Comparison of ENCODE assay signal across 14 cellular contexts in the genomic region with DNA sequence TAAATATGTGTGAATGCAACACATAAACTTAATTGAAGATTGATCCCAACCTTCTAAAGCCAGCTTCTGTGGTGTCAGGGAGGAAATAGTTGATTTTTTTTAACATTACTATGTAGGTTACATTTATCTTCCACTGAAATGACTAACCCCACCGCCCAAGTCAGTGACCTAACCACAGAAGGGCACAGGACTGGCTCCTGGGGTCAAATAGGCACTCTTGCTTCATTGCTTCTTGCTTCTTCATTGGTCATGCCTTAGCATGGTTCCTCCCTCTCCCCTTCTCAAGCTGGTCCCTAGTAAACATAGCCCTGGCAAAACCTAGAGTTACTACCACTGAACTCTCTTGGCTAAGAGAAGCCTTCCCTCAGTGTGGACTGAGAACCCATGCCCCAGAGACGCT. TPM values are rescaled to one million over a fixed set of nuclear protein-coding genes. Genes with fewer than 3 reads are reported as not detected.
A peak's percentile ranks its signal among the peaks of the same experiment; 100 is the strongest.
DNase-seq lines count a peak whose midpoint lies in the region; ATAC-seq lines count a peak whose summit lies in the region.
"Had no signal": no experiment of that assay in that cellular context is flagged by ENCODE, and none has a peak within 500 bp of the region (broad histone marks: within the 10 kb centered on the region; RNA-seq: fewer than 3 reads in every experiment).

No MANE protein-coding gene starts in this region.

- no peaks in the 10 kb centered on the region for H3K4me1 Mint-ChIP-seq in activated CD4-positive, alpha-beta T cell treated with anti-CD3 and anti-CD28 coated beads for 36 hours
- H3K4me1 Mint-ChIP-seq in activated CD4-positive, alpha-beta T cell treated with anti-CD3 and anti-CD28 coated beads, Interleukin-2, amount 10 ng/mL, durations not matched to agents 7 days and 5 days = peaks cover under 1% of the 10 kb centered on the region
- no peaks in the 10 kb centered on the region for H3K4me1 Mint-ChIP-seq in activated naive CD8-positive, alpha-beta T cell treated with anti-CD3 and anti-CD28 coated beads, Interleukin-2, amount 50 U/mL, for 24 hours
- no peaks in the 10 kb centered on the region for H3K4me1 Mint-ChIP-seq in activated naive CD8-positive, alpha-beta T cell treated with anti-CD3 and anti-CD28 coated beads for 36 hours
- H3K4me1 Mint-ChIP-seq in activated T-helper 17 cell treated with anti-CD3 and anti-CD28 coated beads, Interleukin-2, amount 50 U/mL, for 72 hours = no peaks in the 10 kb centered on the region
- H3K4me1 Mint-ChIP-seq in stimulated activated naive B cell treated with anti-CD40 and anti-IgM and Interleukin-4, amounts not matched to agents 10 μg/mL and 1 μg/mL and 100 μg/mL, for 72 hours = no peaks in the 10 kb centered on the region
- H3K4me1 Mint-ChIP-seq: CD14-positive monocyte had no signal

- H3K27me3 Mint-ChIP-seq in activated CD4-positive, alpha-beta T cell treated with anti-CD3 and anti-CD28 coated beads for 36 hours = no peaks in the 10 kb centered on the region
- H3K27me3 Mint-ChIP-seq in activated CD4-positive, alpha-beta T cell treated with anti-CD3 and anti-CD28 coated beads, Interleukin-2, amount 10 ng/mL, durations not matched to agents 7 days and 5 days = peaks cover 14% of the 10 kb centered on the region
- H3K27me3 Mint-ChIP-seq in activated naive CD8-positive, alpha-beta T cell treated with anti-CD3 and anti-CD28 coated beads, Interleukin-2, amount 50 U/mL, for 24 hours = no peaks in the 10 kb centered on the region
- no peaks in the 10 kb centered on the region for H3K27me3 Mint-ChIP-seq in activated naive CD8-positive, alpha-beta T cell treated with anti-CD3 and anti-CD28 coated beads for 36 hours
- H3K27me3 Mint-ChIP-seq in activated T-helper 17 cell treated with anti-CD3 and anti-CD28 coated beads, Interleukin-2, amount 50 U/mL, for 72 hours = no peaks in the 10 kb centered on the region
- H3K27me3 Mint-ChIP-seq in stimulated activated naive B cell treated with anti-CD40 and anti-IgM and Interleukin-4, amounts not matched to agents 10 μg/mL and 1 μg/mL and 100 μg/mL, for 72 hours = no peaks in the 10 kb centered on the region

- intact Hi-C loops in activated CD4-positive, alpha-beta T cell treated with anti-CD3 and anti-CD28 coated beads for 36 hours (cut with DNase I, micrococcal nuclease) = loop anchor here in 1 of 2 experiments (10.0 kb wide), 2 partner anchors 343 to 393 kb away; no protein-coding TSS in a partner anchor

- no peak overlapping the region for H3K27ac Mint-ChIP-seq in activated CD4-positive, alpha-beta T cell treated with anti-CD3 and anti-CD28 coated beads for 36 hours
- no peak overlapping the region for H3K27ac Mint-ChIP-seq in activated CD4-positive, alpha-beta T cell treated with anti-CD3 and anti-CD28 coated beads, Interleukin-2, amount 10 ng/mL, durations not matched to agents 7 days and 5 days
- no peak overlapping the region for H3K27ac Mint-ChIP-seq in activated naive CD8-positive, alpha-beta T cell treated with anti-CD3 and anti-CD28 coated beads, Interleukin-2, amount 50 U/mL, for 24 hours
- H3K27ac Mint-ChIP-seq in activated naive CD8-positive, alpha-beta T cell treated with anti-CD3 and anti-CD28 coated beads for 36 hours = no peak overlapping the region
- H3K27ac Mint-ChIP-seq in activated T-helper 17 cell treated with anti-CD3 and anti-CD28 coated beads, Interleukin-2, amount 50 U/mL, for 72 hours = no peak overlapping the region
- H3K27ac Mint-ChIP-seq in stimulated activated naive B cell treated with anti-CD40 and anti-IgM and Interleukin-4, amounts not matched to agents 10 μg/mL and 1 μg/mL and 100 μg/mL, for 72 hours = no peak overlapping the region
- H3K27ac Mint-ChIP-seq: CD14-positive monocyte; CD8-positive, alpha-beta T cell had no signal

- no peaks in the 10 kb centered on the region for H3K36me3 Mint-ChIP-seq in activated CD4-positive, alpha-beta T cell treated with anti-CD3 and anti-CD28 coated beads for 36 hours (ENCODE audit: low read depth)
- H3K36me3 Mint-ChIP-seq in activated CD4-positive, alpha-beta T cell treated with anti-CD3 and anti-CD28 coated beads, Interleukin-2, amount 10 ng/mL, durations not matched to agents 7 days and 5 days (ENCODE audit: low read depth) = no peaks in the 10 kb centered on the region
- no peaks in the 10 kb centered on the region for H3K36me3 Mint-ChIP-seq in activated naive CD8-positive, alpha-beta T cell treated with anti-CD3 and anti-CD28 coated beads, Interleukin-2, amount 50 U/mL, for 24 hours (ENCODE audit: low read depth)
- no peaks in the 10 kb centered on the region for H3K36me3 Mint-ChIP-seq in activated naive CD8-positive, alpha-beta T cell treated with anti-CD3 and anti-CD28 coated beads for 36 hours
- no peaks in the 10 kb centered on the region for H3K36me3 Mint-ChIP-seq in activated T-helper 17 cell treated with anti-CD3 and anti-CD28 coated beads, Interleukin-2, amount 50 U/mL, for 72 hours (ENCODE audit: low read depth)
- no peaks in the 10 kb centered on the region for H3K36me3 Mint-ChIP-seq in stimulated activated naive B cell treated with anti-CD40 and anti-IgM and Interleukin-4, amounts not matched to agents 10 μg/mL and 1 μg/mL and 100 μg/mL, for 72 hours
- H3K36me3 Mint-ChIP-seq: CD14-positive monocyte had no signal

- CTCF ChIA-PET in activated CD4-positive, alpha-beta T cell treated with anti-CD3 and anti-CD28 coated beads for 36 hours (lab: Charles Lee) = interaction anchor here (1.0 to 8.5 kb wide), 3 partner anchors 9 to 130 kb away, joined by 3 to 113 read pairs (median 14); no protein-coding TSS in a partner anchor
- CTCF ChIA-PET in activated CD4-positive, alpha-beta T cell treated with anti-CD3 and anti-CD28 coated beads, Interleukin-2, amount 10 ng/mL, durations not matched to agents 7 days and 5 days (lab: Charles Lee) = interaction anchor here (0.7 to 1.2 kb wide), 2 partner anchors 9 to 184 kb away, joined by 3 read pairs; partner anchors contain the start of gene ZNF620

- DNase-seq in activated CD4-positive, alpha-beta T cell treated with anti-CD3 and anti-CD28 coated beads for 36 hours = no peak
- no peak for DNase-seq in activated CD4-positive, alpha-beta T cell treated with anti-CD3 and anti-CD28 coated beads, Interleukin-2, amount 10 ng/mL, durations not matched to agents 7 days and 5 days
- DNase-seq in activated naive CD8-positive, alpha-beta T cell treated with anti-CD3 and anti-CD28 coated beads, Interleukin-2, amount 50 U/mL, for 24 hours = no peak
- no peak for DNase-seq in activated naive CD8-positive, alpha-beta T cell treated with anti-CD3 and anti-CD28 coated beads for 36 hours
- no peak for DNase-seq in stimulated activated naive B cell treated with anti-CD40 and anti-IgM and Interleukin-4, amounts not matched to agents 10 μg/mL and 1 μg/mL and 100 μg/mL, for 72 hours
- no peak for DNase-seq in SIG-M5 treated with dmso at 0.1 percent for 504 hours (lab: John Stamatoyannopoulos, UW; ENCODE audit: unreplicated experiment)
- DNase-seq: 8988T; Calu3; CD8-positive, alpha-beta T cell; DMS79 treated with DMSO at 0.1 percent for 48 hours had no signal

- H3K4me3 Mint-ChIP-seq in activated CD4-positive, alpha-beta T cell treated with anti-CD3 and anti-CD28 coated beads for 36 hours = no peak overlapping the region
- no peak overlapping the region for H3K4me3 Mint-ChIP-seq in activated CD4-positive, alpha-beta T cell treated with anti-CD3 and anti-CD28 coated beads, Interleukin-2, amount 10 ng/mL, durations not matched to agents 7 days and 5 days
- no peak overlapping the region for H3K4me3 Mint-ChIP-seq in activated naive CD8-positive, alpha-beta T cell treated with anti-CD3 and anti-CD28 coated beads, Interleukin-2, amount 50 U/mL, for 24 hours
- no peak overlapping the region for H3K4me3 Mint-ChIP-seq in activated naive CD8-positive, alpha-beta T cell treated with anti-CD3 and anti-CD28 coated beads for 36 hours
- H3K4me3 Mint-ChIP-seq in activated T-helper 17 cell treated with anti-CD3 and anti-CD28 coated beads, Interleukin-2, amount 50 U/mL, for 72 hours = no peak overlapping the region
- H3K4me3 Mint-ChIP-seq in stimulated activated naive B cell treated with anti-CD40 and anti-IgM and Interleukin-4, amounts not matched to agents 10 μg/mL and 1 μg/mL and 100 μg/mL, for 72 hours = no peak overlapping the region
- H3K4me3 Mint-ChIP-seq: CD14-positive monocyte; CD8-positive, alpha-beta T cell had no signal

- no peaks in the 10 kb centered on the region for H3K9me3 Mint-ChIP-seq in activated CD4-positive, alpha-beta T cell treated with anti-CD3 and anti-CD28 coated beads for 36 hours (ENCODE audit: low read depth)
- H3K9me3 Mint-ChIP-seq in activated CD4-positive, alpha-beta T cell treated with anti-CD3 and anti-CD28 coated beads, Interleukin-2, amount 10 ng/mL, durations not matched to agents 7 days and 5 days = no peaks in the 10 kb centered on the region
- no peaks in the 10 kb centered on the region for H3K9me3 Mint-ChIP-seq in activated naive CD8-positive, alpha-beta T cell treated with anti-CD3 and anti-CD28 coated beads, Interleukin-2, amount 50 U/mL, for 24 hours
- H3K9me3 Mint-ChIP-seq in activated naive CD8-positive, alpha-beta T cell treated with anti-CD3 and anti-CD28 coated beads for 36 hours = no peaks in the 10 kb centered on the region
- H3K9me3 Mint-ChIP-seq in activated T-helper 17 cell treated with anti-CD3 and anti-CD28 coated beads, Interleukin-2, amount 50 U/mL, for 72 hours = no peaks in the 10 kb centered on the region
- H3K9me3 Mint-ChIP-seq in stimulated activated naive B cell treated with anti-CD40 and anti-IgM and Interleukin-4, amounts not matched to agents 10 μg/mL and 1 μg/mL and 100 μg/mL, for 72 hours = no peaks in the 10 kb centered on the region
- H3K9me3 Mint-ChIP-seq: CD14-positive monocyte; CD8-positive, alpha-beta T cell had no signal

- ATAC-seq in activated CD4-positive, alpha-beta T cell treated with anti-CD3 and anti-CD28 coated beads for 36 hours = peak; percentile 36
- ATAC-seq in activated naive CD8-positive, alpha-beta T cell treated with anti-CD3 and anti-CD28 coated beads, Interleukin-2, amount 50 U/mL, for 24 hours = peak; percentile 65
- ATAC-seq in activated T-helper 17 cell treated with anti-CD3 and anti-CD28 coated beads, Interleukin-2, amount 50 U/mL, for 72 hours (replicated peaks) = peak; percentile 48
- ATAC-seq in stimulated activated naive B cell treated with anti-CD40 and anti-IgM and Interleukin-4, amounts not matched to agents 10 μg/mL and 1 μg/mL and 100 μg/mL, for 72 hours (replicated peaks) = peak; percentile 33 to 43
- no peak for ATAC-seq in HG02970 (IDR thresholded peaks at IDR 0.05; ENCODE audit: low FRiP score, unreplicated experiment)
- ATAC-seq: CD8-positive, alpha-beta T cell; GM12878 had no signal

- POLR2A ChIA-PET in activated CD4-positive, alpha-beta T cell treated with anti-CD3 and anti-CD28 coated beads for 36 hours (lab: Charles Lee) = no interaction called here
- POLR2A ChIA-PET in activated CD4-positive, alpha-beta T cell treated with anti-CD3 and anti-CD28 coated beads, Interleukin-2, amount 10 ng/mL, durations not matched to agents 7 days and 5 days (lab: Charles Lee) = no interaction called here

RNA-seq across cellular contexts. Expression of gene EIF1B, which starts 12.3 kb away (rescaled TPM):
- 10 to 100 TPM; 35.1 to 39.2 TPM for total RNA-seq in activated CD4-positive, alpha-beta T cell treated with anti-CD3 and anti-CD28 coated beads for 36 hours
- total RNA-seq in activated CD4-positive, alpha-beta T cell treated with anti-CD3 and anti-CD28 coated beads, Interleukin-2, amount 10 ng/mL, durations not matched to agents 7 days and 5 days = 10 to 100 TPM; 35.0 to 37.5 TPM
- total RNA-seq in activated naive CD8-positive, alpha-beta T cell treated with anti-CD3 and anti-CD28 coated beads for 36 hours = 10 to 100 TPM; 54.2 to 56.5 TPM
- 10 to 100 TPM; 36.3 to 36.8 TPM for total RNA-seq in activated T-helper 17 cell treated with anti-CD3 and anti-CD28 coated beads, Interleukin-2, amount 50 U/mL, for 72 hours
